Comparison of ENCODE assay signal across 10 cellular contexts in the genomic region with DNA sequence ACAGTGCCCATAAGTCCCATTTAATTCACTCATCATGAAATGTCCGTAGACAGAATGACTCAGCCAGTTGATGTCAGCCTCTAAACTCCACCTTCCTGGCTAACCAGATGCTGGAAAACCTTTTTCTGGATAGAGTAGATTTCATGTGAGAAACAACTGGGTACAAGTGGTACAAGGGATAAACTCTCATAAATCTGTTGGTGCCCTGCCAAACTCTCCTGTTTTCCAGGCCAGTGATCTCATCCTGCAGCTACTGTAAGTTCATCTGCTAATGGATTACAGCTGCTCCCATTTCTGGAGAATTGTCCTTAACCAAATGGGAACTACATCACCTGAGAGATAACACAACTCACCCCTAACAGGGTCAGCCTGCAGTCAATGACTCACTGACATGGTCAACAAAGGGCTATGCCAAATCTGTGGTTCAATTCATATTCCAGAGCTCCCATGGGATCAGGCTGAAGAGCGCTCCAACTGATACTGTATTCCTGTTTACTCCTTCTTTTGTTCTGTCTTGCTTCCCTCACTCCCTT.
DNase-seq lines count a peak whose midpoint lies in the region; ATAC-seq and TF ChIP-seq lines count a peak whose summit lies in the region.
"Had no signal": no experiment of that assay in that cellular context is flagged by ENCODE, and none has a peak within 500 bp of the region (broad histone marks: within the 10 kb centered on the region; RNA-seq: fewer than 3 reads in every experiment).

No MANE protein-coding gene starts in this region.

- no peak for TF ChIP-seq CTCF in cardiac fibroblast (IDR thresholded peaks at IDR 0.05; ENCODE audit: low read depth, low read length)

- ATAC-seq in HG03442 (IDR thresholded peaks at IDR 0.05; ENCODE audit: unreplicated experiment) (no peak), GM21576 (IDR thresholded peaks at IDR 0.05; ENCODE audit: unreplicated experiment) (no peak)

- H3K4me3 ChIP-seq in cardiac fibroblast (replicated peaks in 1 of 2; ENCODE audit: low read depth in 2 of 2, low read length in 2 of 2): no peak overlapping the region
- H3K4me3 ChIP-seq: heart left ventricle, Peyer's patch had no signal

- DNase-seq in HCEC 1CT (peak; percentile 9), NCI-H345 (lab: John Stamatoyannopoulos, UW) (peak; percentile 72), cardiac fibroblast (ENCODE audit: low read depth in 2 of 2) (peak; percentile 62 to 69), pulmonary artery endothelial cell (ENCODE audit: low read depth, low spot score) (peak; percentile 20), activated gamma-delta T cell (lab: John Stamatoyannopoulos, UW) (no peak)
- no peak for DNase-seq in activated naive CD4-positive, alpha-beta T cell (lab: John Stamatoyannopoulos, UW)
- DNase-seq: heart left ventricle, Peyer's patch had no signal

Comparison
In these comparisons a context has a peak if more than half of its experiments do, and no peak if none do; other contexts are left out.
1. DNase-seq: peak in HCEC 1CT (single experiment), NCI-H345 (single experiment), cardiac fibroblast (2 of 2) and pulmonary artery endothelial cell (single experiment); none in activated gamma-delta T cell (single experiment) and activated naive CD4-positive, alpha-beta T cell (0 of 4).